Comparison of ENCODE assay signal across 8 cellular contexts in the genomic region with DNA sequence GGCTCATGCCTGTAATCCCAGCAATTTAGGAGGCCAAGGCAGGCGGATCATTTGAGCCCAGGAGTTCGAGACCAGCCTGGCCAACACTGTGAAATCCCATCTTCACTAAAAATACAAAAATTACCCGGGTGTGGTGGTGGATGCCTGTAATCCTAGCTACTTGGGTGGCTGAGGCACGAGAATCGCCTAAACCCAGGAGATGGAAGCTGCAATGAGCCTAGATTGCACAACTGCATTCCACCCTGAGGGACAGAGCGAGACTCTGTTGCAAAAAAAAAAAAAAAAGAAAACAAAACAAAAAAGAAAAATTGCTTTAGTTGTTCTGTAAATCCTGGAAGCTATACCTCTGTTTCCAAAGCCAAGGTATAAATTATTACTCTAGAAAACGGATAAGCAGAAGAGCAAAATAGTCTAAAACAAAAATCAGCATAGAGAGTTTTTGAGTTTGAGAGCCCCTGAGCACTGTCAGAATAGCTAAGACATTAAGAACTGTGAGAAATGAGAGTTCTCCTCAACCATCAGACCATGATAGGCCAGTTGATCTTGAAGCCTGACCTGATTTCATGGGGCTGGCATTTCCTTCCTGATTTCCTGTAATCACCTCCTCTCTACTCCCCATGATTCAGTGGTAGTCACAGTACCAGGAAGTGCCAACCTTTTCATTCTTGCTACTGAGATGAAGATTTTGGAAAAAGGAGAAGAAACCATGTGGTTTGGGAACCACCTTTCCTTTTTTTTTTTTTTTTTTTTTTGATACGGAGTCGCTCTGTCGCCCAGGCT. TPM values are rescaled to one million over a fixed set of nuclear protein-coding genes. Genes with fewer than 3 reads are reported as not detected.
A peak's percentile ranks its signal among the peaks of the same experiment; 100 is the strongest.
DNase-seq lines count a peak whose midpoint lies in the region; ATAC-seq, FAIRE-seq and TF ChIP-seq lines count a peak whose summit lies in the region.

No MANE protein-coding gene starts in this region.

- peaks cover 0 to 3% of the 10 kb centered on the region in 2 donors for H3K4me1 ChIP-seq in esophagus (ENCODE audit: control insufficient read depth in 2 of 2, insufficient read depth in 2 of 2, low read length in 1 of 2)
- H3K4me1 ChIP-seq in gastrocnemius medialis, result peaks cover 76 to 81% of the 10 kb centered on the region in 2 donors

- H3K9me3 ChIP-seq in esophagus (ENCODE audit: control insufficient read depth in 2 of 2, insufficient read depth in 1 of 2, low read depth in 1 of 2, low read length in 1 of 2) (no peaks in the 10 kb centered on the region), gastrocnemius medialis (no peaks in the 10 kb centered on the region)

- no peak for TF ChIP-seq CTCF in GM12865 (IDR thresholded peaks at IDR 0.05; ENCODE audit: insufficient read depth, low read depth, low read length, missing control alignments)
- no peak for TF ChIP-seq CTCF in gastrocnemius medialis (IDR thresholded peaks at IDR 0.05 in 4 of 5, conservative IDR thresholded peaks at IDR 0.05 in 1 of 5)
- no peak for TF ChIP-seq CTCF in D721Med (IDR thresholded peaks at IDR 0.05; ENCODE audit: insufficient read depth, missing control alignments)

- 66 to 75% methylated on average over 10 of the region's 10 CpGs for WGBS in esophagus, 2 donors

- FAIRE-seq in D721Med (lab: Jason Lieb, UNC), result no peak

- TF ChIP-seq POLR2A in gastrocnemius medialis (IDR thresholded peaks at IDR 0.05), result no peak

- no peaks in the 10 kb centered on the region for H3K27me3 ChIP-seq in esophagus (ENCODE audit: control insufficient read depth in 1 of 2, insufficient read depth in 2 of 2, low read length in 2 of 2)
- no peaks in the 10 kb centered on the region for H3K27me3 ChIP-seq in gastrocnemius medialis

- peak in 1 of 2 donors; percentile 31 for ATAC-seq in gastrocnemius medialis
- ATAC-seq in HG03571 (IDR thresholded peaks at IDR 0.05; ENCODE audit: unreplicated experiment), result no peak

- in situ Hi-C loops in gastrocnemius medialis (cut with MboI; ENCODE audit: low sequenced_read_pairs in 4 of 4), result no loop called here

- DNase-seq in GM12865 (ENCODE audit: low read depth), result peak; percentile 9
- DNase-seq in RPMI7951 (ENCODE audit: low read depth), result peak; percentile 43
- peak; percentile 19 to 44 for DNase-seq in gastrocnemius medialis
- DNase-seq in D721Med (ENCODE audit: insufficient read length, low spot score), result no peak
- DNase-seq in activated CD4-positive, alpha-beta T cell treated with anti-CD3 and anti-CD28 coated beads, Interleukin-2, amount 50 U/mL, for 48 hours, result no peak
- DNase-seq in activated CD4-positive, alpha-beta T cell treated with anti-CD3 and anti-CD28 coated beads, Interleukin-2, amount 50 U/mL, for 4 hours, result no peak

- intact Hi-C loops in gastrocnemius medialis (cut with DNase I; ENCODE audit: low total_unique reads), result no loop called here

- peak overlapping the region; percentile 71 to 72 for H3K27ac ChIP-seq in esophagus (ENCODE audit: low read depth in 2 of 2, low read length in 1 of 2)
- H3K27ac ChIP-seq in gastrocnemius medialis, result peak overlapping the region; percentile 81 to 86 (median 82)

- no peak overlapping the region for H3K4me3 ChIP-seq in GM12865 (ENCODE audit: low read depth, low read length)
- H3K4me3 ChIP-seq in esophagus (ENCODE audit: low read depth in 1 of 2, low read length in 2 of 2), result no peak overlapping the region
- H3K4me3 ChIP-seq in gastrocnemius medialis, result no peak overlapping the region

- peaks cover 0 to 4% of the 10 kb centered on the region in 2 donors for H3K36me3 ChIP-seq in esophagus (ENCODE audit: control insufficient read depth in 2 of 2, insufficient read depth in 2 of 2, low read length in 1 of 2)
- H3K36me3 ChIP-seq in gastrocnemius medialis, result no peaks in the 10 kb centered on the region

RNA-seq across cellular contexts. Expression of gene ATP2A2, which starts 31.7 kb away (rescaled TPM):
- 68.5 and 75.7 TPM in 2 replicates for total RNA-seq in RPMI7951 (2014; rRNA removed; shearing (Covaris generic))
- polyA plus RNA-seq in esophagus, result 100 to 1,000 TPM in 1 of 2 donors, 10 to 100 TPM in 1; 40.7 to 102 TPM
- 1,000 to 10,000 TPM in 2 of 4 donors, 100 to 1,000 TPM in 2; 788 to 1,983 (median 1,302) TPM for total RNA-seq in gastrocnemius medialis

Comparison
In these comparisons a context has a peak if more than half of its experiments do, and no peak if none do; other contexts are left out.
1. DNase-seq: peak in GM12865 (single experiment), RPMI7951 (single experiment) and gastrocnemius medialis (2 of 2); none in D721Med (single experiment), activated CD4-positive, alpha-beta T cell treated with anti-CD3 and anti-CD28 coated beads, Interleukin-2, amount 50 U/mL, for 48 hours (0 of 2) and activated CD4-positive, alpha-beta T cell treated with anti-CD3 and anti-CD28 coated beads, Interleukin-2, amount 50 U/mL, for 4 hours (0 of 2).
2. RNA of gene ATP2A2, which starts 31.7 kb away (total RNA-seq): 788 to 1,983 TPM in gastrocnemius medialis; 68.5 to 75.7 TPM in RPMI7951; every median in the first group is over 10 times any median in the second.